ENCODE assay signal across 14 cellular contexts in genomic region chr5:149392718-149393117, GRCh38. TPM values are rescaled to one million over a fixed set of nuclear protein-coding genes. Genes with fewer than 3 reads are reported as not detected.
A peak's percentile ranks its signal among the peaks of the same experiment; 100 is the strongest.
DNase-seq lines count a peak whose midpoint lies in the region; ATAC-seq and TF ChIP-seq lines count a peak whose summit lies in the region.
"Had no signal": no experiment of that assay in that cellular context is flagged by ENCODE, and none has a peak within 500 bp of the region (broad histone marks: within the 10 kb centered on the region; RNA-seq: fewer than 3 reads in every experiment).

No MANE protein-coding gene starts in this region.

- no peaks in the 10 kb centered on the region for H3K36me3 ChIP-seq in smooth muscle cell (ENCODE audit: low read depth)
- H3K36me3 ChIP-seq: tibial nerve had no signal

- intact Hi-C loops in left cardiac atrium (cut with DNase I) = no loop called here
- intact Hi-C loops in head of caudate nucleus (cut with DNase I) = no loop called here

- H3F3A ChIP-seq in smooth muscle cell (ENCODE audit: low read depth) = peaks cover 21% of the 10 kb centered on the region

- no peaks in the 10 kb centered on the region for H3K79me2 ChIP-seq in smooth muscle cell (ENCODE audit: low read depth)

- no peak overlapping the region for H3K4me2 ChIP-seq in smooth muscle cell

- H3K27ac ChIP-seq in smooth muscle cell (ENCODE audit: low read depth) = peak overlapping the region; percentile 0
- H3K27ac ChIP-seq: tibial nerve had no signal

- H3K4me3 ChIP-seq in NB4 (ENCODE audit: low read depth, low read length) (no peak overlapping the region), epithelial cell of esophagus (ENCODE audit: low read length) (no peak overlapping the region), smooth muscle cell (no peak overlapping the region)
- H3K4me3 ChIP-seq: tibial nerve had no signal

- no peak overlapping the region for H3K9ac ChIP-seq in smooth muscle cell (ENCODE audit: low read depth)

- no peaks in the 10 kb centered on the region for H3K9me3 ChIP-seq in smooth muscle cell (replicated peaks; ENCODE audit: low read depth)

- H3K27me3 ChIP-seq in smooth muscle cell (ENCODE audit: low read depth) = no peaks in the 10 kb centered on the region
- H3K27me3 ChIP-seq: tibial nerve had no signal

- no peak for ATAC-seq in left cardiac atrium

- no peaks in the 10 kb centered on the region for H4K20me1 ChIP-seq in smooth muscle cell (ENCODE audit: low read depth)

- TF ChIP-seq CTCF in NB4 (IDR thresholded peaks at IDR 0.05; ENCODE audit: low read depth, low read length) (no peak), epithelial cell of esophagus (IDR thresholded peaks at IDR 0.05; ENCODE audit: insufficient read depth, low read depth, low read length, missing control alignments) (no peak), smooth muscle cell (IDR thresholded peaks at IDR 0.05; ENCODE audit: borderline replicate concordance, insufficient read depth, poor library complexity, severe bottlenecking) (no peak)

- H3K4me1 ChIP-seq in smooth muscle cell (ENCODE audit: low read depth) = no peaks in the 10 kb centered on the region

- no peak for TF ChIP-seq POLR2A in NB4 (IDR thresholded peaks at IDR 0.05; ENCODE audit: extremely low read depth, insufficient read length)

- H2AFZ ChIP-seq in smooth muscle cell (ENCODE audit: low read depth) = no peak overlapping the region

- WGBS in smooth muscle cell (ENCODE audit: low lambda C conversion rate) = 67% methylated on average over 19 of the region's 19 CpGs

- DNase-seq in activated CD4-positive, alpha-beta T cell treated with anti-CD3 and anti-CD28 coated beads for 48 hours = peak; percentile 29
- no peak for DNase-seq in activated CD4-positive, alpha-beta T cell treated with anti-CD3 and anti-CD28 coated beads for 1 hour
- DNase-seq in NB4 (ENCODE audit: low read depth) = peak; percentile 19
- peak; percentile 83 for DNase-seq in epithelial cell of esophagus (ENCODE audit: low read depth)
- no peak for DNase-seq in smooth muscle cell (lab: John Stamatoyannopoulos, UW; ENCODE audit: unreplicated experiment)
- no peak for DNase-seq in left cardiac atrium
- DNase-seq in hypothalamus (lab: John Stamatoyannopoulos, UW) = no peak
- DNase-seq in head of caudate nucleus = no peak
- DNase-seq: activated CD4-positive, alpha-beta T cell treated with anti-CD3 and anti-CD28 coated beads, Interleukin-2, amount 10 ng/mL, durations not matched to agents 7 days and 5 days; activated gamma-delta T cell; nucleus accumbens had no signal

RNA-seq across cellular contexts. Expression of gene IL17B, which starts 13.6 kb away (rescaled TPM):
- total RNA-seq in smooth muscle cell (12.0 and 24.8 TPM in 2 replicates), left cardiac atrium (under 1 TPM; 0.44 to 0.89 TPM)
- 10.4 and 11.6 TPM in 2 replicates for polyA plus RNA-seq in smooth muscle cell
- total RNA-seq: activated CD4-positive, alpha-beta T cell treated with anti-CD3 and anti-CD28 coated beads, Interleukin-2, amount 10 ng/mL, durations not matched to agents 7 days and 5 days; cardiac septum; mesenteric fat pad had no signal

RNA-seq across cellular contexts. Expression of gene PCYOX1L, which starts 34.9 kb away (rescaled TPM):
- total RNA-seq in smooth muscle cell (6.4 and 14.3 TPM in 2 replicates), left cardiac atrium (1 to 10 TPM; 5.2 to 5.4 TPM)
- polyA plus RNA-seq in smooth muscle cell = 13.4 and 17.2 TPM in 2 replicates

RNA-seq across cellular contexts. Expression of gene GRPEL2, which starts 47.4 kb away (rescaled TPM):
- total RNA-seq in smooth muscle cell (13.0 and 21.7 TPM in 2 replicates), left cardiac atrium (10 to 100 TPM in 1 of 2 donors, 1 to 10 TPM in 1; 8.7 to 15.4 TPM)
- 4.6 and 5.2 TPM in 2 replicates for polyA plus RNA-seq in smooth muscle cell

Comparison
In these comparisons a context has a peak if more than half of its experiments do, and no peak if none do; other contexts are left out.
1. DNase-seq: peak in activated CD4-positive, alpha-beta T cell treated with anti-CD3 and anti-CD28 coated beads for 48 hours (single experiment), NB4 (single experiment) and epithelial cell of esophagus (single experiment); none in activated CD4-positive, alpha-beta T cell treated with anti-CD3 and anti-CD28 coated beads for 1 hour (single experiment), smooth muscle cell (single experiment), left cardiac atrium (single experiment), hypothalamus (0 of 51) and head of caudate nucleus (0 of 42).